In the genomic region with DNA sequence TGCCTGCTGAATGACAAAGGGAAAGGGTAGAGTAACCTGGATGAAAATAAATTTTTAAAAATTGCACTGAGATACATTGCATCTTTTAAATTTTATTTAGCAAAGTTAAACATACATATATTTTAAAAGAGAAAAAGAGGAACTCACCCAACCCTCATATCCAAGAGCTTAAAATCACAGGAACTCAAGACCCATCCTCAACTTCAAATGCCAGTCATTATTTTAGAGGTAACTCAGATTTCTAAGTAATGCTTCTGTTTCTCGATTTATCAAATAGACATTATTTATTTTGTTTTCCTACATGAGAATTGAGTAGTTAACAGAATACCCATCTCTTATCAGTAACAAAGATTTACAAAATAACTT, we compare ENCODE assay signal across 9 cellular contexts. TPM values are rescaled to one million over a fixed set of nuclear protein-coding genes. Genes with fewer than 3 reads are reported as not detected.
A peak's percentile ranks its signal among the peaks of the same experiment; 100 is the strongest.
DNase-seq lines count a peak whose midpoint lies in the region; FAIRE-seq and TF ChIP-seq lines count a peak whose summit lies in the region.
"Had no signal": no experiment of that assay in that cellular context is flagged by ENCODE, and none has a peak within 500 bp of the region (broad histone marks: within the 10 kb centered on the region; RNA-seq: fewer than 3 reads in every experiment).

No MANE protein-coding gene starts in this region.

- no peak overlapping the region for H2BK12ac ChIP-seq in trophoblast cell (ENCODE audit: low read length)

- H3K9me3 Mint-ChIP-seq in IgD-negative memory B cell (no peaks in the 10 kb centered on the region), astrocyte (ENCODE audit: unreplicated experiment) (no peaks in the 10 kb centered on the region)

- H3K4me3 ChIP-seq in astrocyte (ENCODE audit: insufficient read depth, low read depth, low read length) (no peak overlapping the region), neural cell (ENCODE audit: low read length) (no peak overlapping the region), trophoblast cell (ENCODE audit: low read depth, low read length) (no peak overlapping the region)

- no peak overlapping the region for H3K14ac ChIP-seq in trophoblast cell (ENCODE audit: low read length)

- no peak overlapping the region for H3K4ac ChIP-seq in trophoblast cell (ENCODE audit: low read depth, low read length)

- TF ChIP-seq POLR2A in GM12892 (IDR thresholded peaks at IDR 0.05; ENCODE audit: low read depth, low read length), result no peak

- H3K18ac ChIP-seq in trophoblast cell (ENCODE audit: low read length), result no peak overlapping the region

- no peak for TF ChIP-seq RAD21 in neural cell (conservative IDR thresholded peaks at IDR 0.05)

- peak overlapping the region; percentile 69 to 100 (median 71) for H3K27ac Mint-ChIP-seq in IgD-negative memory B cell
- peak overlapping the region; percentile 23 for H3K27ac Mint-ChIP-seq in astrocyte (ENCODE audit: unreplicated experiment)

- H2BK5ac ChIP-seq in trophoblast cell (ENCODE audit: low read depth, low read length, poor library complexity), result no peak overlapping the region

- H3K27me3 ChIP-seq in astrocyte (ENCODE audit: insufficient read depth, low read length) (no peaks in the 10 kb centered on the region), neural cell (ENCODE audit: insufficient read depth, low read depth, low read length) (no peaks in the 10 kb centered on the region), trophoblast cell (ENCODE audit: insufficient read depth, low read length) (no peaks in the 10 kb centered on the region)

- H3K27ac ChIP-seq in astrocyte (ENCODE audit: low read depth, low read length) (peak overlapping the region; percentile 98), neural cell (ENCODE audit: low read length) (no peak overlapping the region), trophoblast cell (ENCODE audit: low read depth, low read length) (no peak overlapping the region)

- H3K79me2 ChIP-seq in astrocyte (ENCODE audit: insufficient read depth, low read length), result peaks cover 36% of the 10 kb centered on the region
- peaks cover 47% of the 10 kb centered on the region for H3K79me2 ChIP-seq in neural cell (replicated peaks; ENCODE audit: insufficient read depth, low read length)
- peaks cover 10% of the 10 kb centered on the region for H3K79me2 ChIP-seq in trophoblast cell (ENCODE audit: control insufficient read depth, insufficient read depth, low read length, poor library complexity)

- TF ChIP-seq CTCF in astrocyte (IDR thresholded peaks at IDR 0.05; ENCODE audit: insufficient read depth, low read depth, low read length), result no peak
- TF ChIP-seq CTCF in neural cell (IDR thresholded peaks at IDR 0.05; ENCODE audit: poor library complexity, severe bottlenecking), result no peak

- H3K9ac ChIP-seq in astrocyte (ENCODE audit: low read length) (no peak overlapping the region), neural cell (ENCODE audit: low read length) (no peak overlapping the region), trophoblast cell (ENCODE audit: low read length) (no peak overlapping the region)

- no peak overlapping the region for H3K23ac ChIP-seq in trophoblast cell (ENCODE audit: low read length)

- peaks cover 4% of the 10 kb centered on the region for H3F3A ChIP-seq in neural cell (ENCODE audit: insufficient read depth, low read length, poor library complexity, severe bottlenecking)

- H3K4me1 ChIP-seq in astrocyte (ENCODE audit: insufficient read depth, low read length), result peaks cover 58% of the 10 kb centered on the region
- H3K4me1 ChIP-seq in trophoblast cell (ENCODE audit: control insufficient read depth in 1 of 2, insufficient read depth in 2 of 2, low read length in 2 of 2), result peaks cover 8 to 13% of the 10 kb centered on the region in 2 experiments

- no peak overlapping the region for H4K12ac ChIP-seq in trophoblast cell (ENCODE audit: low read depth, low read length)

- H3K4me2 ChIP-seq in astrocyte (ENCODE audit: low read length) (no peak overlapping the region), neural cell (ENCODE audit: low read length) (peak overlapping the region; percentile 4), trophoblast cell (ENCODE audit: low read length) (no peak overlapping the region)

- H3K27me3 Mint-ChIP-seq in IgD-negative memory B cell, result no peaks in the 10 kb centered on the region
- no peaks in the 10 kb centered on the region for H3K27me3 Mint-ChIP-seq in astrocyte (ENCODE audit: low read depth, unreplicated experiment)

- H4K8ac ChIP-seq in trophoblast cell (ENCODE audit: low read depth, low read length), result no peak overlapping the region

- H3K79me1 ChIP-seq in trophoblast cell (ENCODE audit: low read length), result peaks cover 8% of the 10 kb centered on the region

- no peak overlapping the region for H2AFZ ChIP-seq in astrocyte (ENCODE audit: low read depth, low read length)
- H2AFZ ChIP-seq in neural cell (ENCODE audit: low read depth, low read length), result no peak overlapping the region
- H2AFZ ChIP-seq in trophoblast cell (ENCODE audit: insufficient read depth, low read length, poor library complexity), result no peak overlapping the region

- H2BK120ac ChIP-seq in trophoblast cell (ENCODE audit: insufficient read depth, low read length, poor library complexity), result no peak overlapping the region

- DNase-seq in CD1c-positive myeloid dendritic cell (ENCODE audit: extremely low spot score) (peak; percentile 45), astrocyte (ENCODE audit: low read depth) (no peak), trophoblast cell (no peak), COLO668 (lab: John Stamatoyannopoulos, UW; ENCODE audit: unreplicated experiment) (no peak), GDM1 (lab: John Stamatoyannopoulos, UW) (no peak), GM12892 (ENCODE audit: insufficient read length) (no peak)
- DNase-seq: activated CD4-positive, alpha-beta T cell treated with anti-CD3 and anti-CD28 coated beads for 48 hours had no signal

- H3K36me3 ChIP-seq in astrocyte (ENCODE audit: insufficient read depth, low read length) (no peaks in the 10 kb centered on the region), neural cell (ENCODE audit: insufficient read depth, low read length) (no peaks in the 10 kb centered on the region), trophoblast cell (ENCODE audit: control insufficient read depth in 1 of 2, insufficient read depth in 2 of 2, low read length in 2 of 2) (peaks cover 7% of the 10 kb centered on the region in 2 experiments)

- H3K9me3 ChIP-seq in astrocyte (ENCODE audit: insufficient read depth, low read depth, low read length) (no peaks in the 10 kb centered on the region), neural cell (ENCODE audit: low read length) (no peaks in the 10 kb centered on the region), trophoblast cell (ENCODE audit: insufficient read depth, low read depth, low read length) (no peaks in the 10 kb centered on the region)

- H3K36me3 Mint-ChIP-seq in IgD-negative memory B cell, result no peaks in the 10 kb centered on the region
- H3K36me3 Mint-ChIP-seq in astrocyte (ENCODE audit: low read depth, unreplicated experiment), result peaks cover 2% of the 10 kb centered on the region

- H2AK5ac ChIP-seq in trophoblast cell (ENCODE audit: low read length), result no peak overlapping the region

- H4K20me1 ChIP-seq in astrocyte (ENCODE audit: insufficient read depth, low read length), result peaks cover 31% of the 10 kb centered on the region
- no peaks in the 10 kb centered on the region for H4K20me1 ChIP-seq in neural cell (ENCODE audit: insufficient read depth)

- no peak for TF ChIP-seq EP300 in neural cell (conservative IDR thresholded peaks at IDR 0.05; ENCODE audit: poor library complexity, severe bottlenecking)

- FAIRE-seq in astrocyte (lab: Jason Lieb, UNC) (no peak), GM12892 (lab: Jason Lieb, UNC) (no peak)

- no peak overlapping the region for H4K91ac ChIP-seq in trophoblast cell (ENCODE audit: low read depth, low read length)

- H3K4me3 Mint-ChIP-seq in IgD-negative memory B cell, result peak overlapping the region in 2 of 4 donors; percentile 37 to 53
- H3K4me3 Mint-ChIP-seq in astrocyte (ENCODE audit: unreplicated experiment), result no peak overlapping the region

- WGBS in trophoblast cell (ENCODE audit: extremely low coverage, insufficient coverage, insufficient read length), result no CpG with 5 or more reads among the region's 1 CpG

- H3K9me2 ChIP-seq in neural cell (ENCODE audit: insufficient read depth, low read length), result no peaks in the 10 kb centered on the region

- H3K4me1 Mint-ChIP-seq in IgD-negative memory B cell, result peaks cover 40 to 46% (median 43%) of the 10 kb centered on the region in 3 donors
- peaks cover 83% of the 10 kb centered on the region for H3K4me1 Mint-ChIP-seq in astrocyte (ENCODE audit: low read depth, unreplicated experiment)

TF ChIP-seq in neural cell, 6 proteins besides CTCF, POLR2A, EP300 and RAD21:
- no peak for TF ChIP-seq MXI1 (conservative IDR thresholded peaks at IDR 0.05; ENCODE audit: poor library complexity, severe bottlenecking)
- no peak for TF ChIP-seq TAF1 (IDR thresholded peaks at IDR 0.05; ENCODE audit: low read depth)
TF ChIP-seq in neural cell: peak in this region for 0.

RNA-seq across cellular contexts. Expression of gene KMT2E, which starts 32.4 kb away (rescaled TPM):
- polyA plus RNA-seq in IgD-negative memory B cell (239 TPM), neural cell (78.4 and 91.8 TPM in 2 replicates)
- 57.4 and 62.5 TPM in 2 replicates for total RNA-seq in astrocyte
- 367 and 473 TPM in 2 replicates for polyA minus RNA-seq in neural cell
- 25.0 and 25.8 TPM in 2 replicates for polyA plus RNA-seq in trophoblast cell (2013)
- polyA plus RNA-seq in GM12892 (2012; ENCODE audit: missing spikeins), result 41.5 TPM
